In genomic region chr20:53883098-53883762, GRCh38 we compare ENCODE assay signal across 11 cellular contexts.
DNase-seq lines count a peak whose midpoint lies in the region; ATAC-seq and TF ChIP-seq lines count a peak whose summit lies in the region.
"Had no signal": no experiment of that assay in that cellular context is flagged by ENCODE, and none has a peak within 500 bp of the region (broad histone marks: within the 10 kb centered on the region; RNA-seq: fewer than 3 reads in every experiment).

No MANE protein-coding gene starts in this region.

- H3K4me3 ChIP-seq in ACC112 (ENCODE audit: low read depth, low read length): no peak overlapping the region
- no peak overlapping the region for H3K4me3 ChIP-seq in epithelial cell of esophagus (ENCODE audit: low read length)
- H3K4me3 ChIP-seq in CD4-positive, alpha-beta memory T cell (ENCODE audit: low read length in 2 of 2): no peak overlapping the region
- H3K4me3 ChIP-seq: right atrium auricular region had no signal

- intact Hi-C loops in CD4-positive, alpha-beta memory T cell (cut with micrococcal nuclease): no loop called here

- H3K27me3 Mint-ChIP-seq in CD4-positive, alpha-beta memory T cell: peaks cover 0 to 1% of the 10 kb centered on the region in 2 donors

- H3K36me3 ChIP-seq in ACC112 (ENCODE audit: insufficient read depth, low read length): no peaks in the 10 kb centered on the region
- no peaks in the 10 kb centered on the region for H3K36me3 ChIP-seq in CD4-positive, alpha-beta memory T cell (ENCODE audit: insufficient read depth, low read length)
- H3K36me3 ChIP-seq: right atrium auricular region had no signal

- no peak overlapping the region for H2AFZ ChIP-seq in ACC112 (ENCODE audit: low read length, unreplicated experiment)

- POLR2A ChIA-PET in CD4-positive, alpha-beta memory T cell (lab: Charles Lee; ENCODE audit: partially characterized antibody): interaction anchor here (1.3 kb wide), 2 partner anchors 10 to 15 kb away, joined by 3 read pairs; no protein-coding TSS in a partner anchor

- H3K27ac ChIP-seq in ACC112 (ENCODE audit: low read depth, low read length): peak overlapping the region; percentile 37; the same call in 1 of the 2 replicates
- H3K27ac ChIP-seq in CD4-positive, alpha-beta memory T cell (ENCODE audit: low read depth, low read length): no peak overlapping the region
- H3K27ac ChIP-seq: right atrium auricular region had no signal

- peak overlapping the region in 1 of 7 donors; percentile 83 for H3K27ac Mint-ChIP-seq in CD4-positive, alpha-beta memory T cell

- no peaks in the 10 kb centered on the region for H3K27me3 ChIP-seq in ACC112 (ENCODE audit: insufficient read depth, low read length)
- H3K27me3 ChIP-seq in CD4-positive, alpha-beta memory T cell (ENCODE audit: insufficient read depth, low read length): no peaks in the 10 kb centered on the region
- H3K27me3 ChIP-seq: right atrium auricular region had no signal

- peaks cover 8 to 18% (median 16%) of the 10 kb centered on the region in 4 donors for H3K4me1 Mint-ChIP-seq in CD4-positive, alpha-beta memory T cell

- no peak for ATAC-seq in HG03342 (IDR thresholded peaks at IDR 0.05; ENCODE audit: unreplicated experiment)

- H3K36me3 Mint-ChIP-seq in CD4-positive, alpha-beta memory T cell: no peaks in the 10 kb centered on the region

- peak; percentile 57 for DNase-seq in DMS53 (lab: John Stamatoyannopoulos, UW)
- DNase-seq in NCI-H82 treated with DMSO at 0.1 percent for 48 hours (lab: John Stamatoyannopoulos, UW; ENCODE audit: unreplicated experiment): peak; percentile 23
- DNase-seq in epithelial cell of esophagus (ENCODE audit: low read depth): peak; percentile 36
- no peak for DNase-seq in NCI-H446 (lab: John Stamatoyannopoulos, UW)
- DNase-seq in CD4-positive, alpha-beta memory T cell: no peak
- no peak for DNase-seq in MV-4-11 (lab: John Stamatoyannopoulos, UW)
- DNase-seq: NCI-H1417 treated with DMSO at 0.1 percent for 48 hours, OCI-M1 had no signal

- CTCF ChIA-PET in CD4-positive, alpha-beta memory T cell (lab: Charles Lee; ENCODE audit: partially characterized antibody): interaction anchor here (0.7 to 1.8 kb wide), 2 partner anchors 26 to 48 kb away, joined by 3 to 4 read pairs; no protein-coding TSS in a partner anchor

- peaks cover 16% of the 10 kb centered on the region for H3K4me1 ChIP-seq in ACC112 (ENCODE audit: control insufficient read depth, insufficient read depth, low read length, unreplicated experiment)
- H3K4me1 ChIP-seq in CD4-positive, alpha-beta memory T cell (ENCODE audit: insufficient read depth, low read length): peaks cover 16% of the 10 kb centered on the region
- H3K4me1 ChIP-seq: right atrium auricular region had no signal

- H3K9me3 ChIP-seq in CD4-positive, alpha-beta memory T cell (ENCODE audit: control insufficient read depth in 1 of 2, low read length in 2 of 2): no peaks in the 10 kb centered on the region
- H3K9me3 ChIP-seq: right atrium auricular region had no signal

- H3K79me2 ChIP-seq in ACC112 (ENCODE audit: control insufficient read depth, insufficient read depth, low read length, unreplicated experiment): no peaks in the 10 kb centered on the region

- no peak for TF ChIP-seq CTCF in epithelial cell of esophagus (IDR thresholded peaks at IDR 0.05; ENCODE audit: insufficient read depth, low read depth, low read length, missing control alignments)

- H3K4me3 Mint-ChIP-seq in CD4-positive, alpha-beta memory T cell: no peak overlapping the region

- H3K9me3 Mint-ChIP-seq in CD4-positive, alpha-beta memory T cell: no peaks in the 10 kb centered on the region

Comparison
In these comparisons a context has a peak if more than half of its experiments do, and no peak if none do; other contexts are left out.
1. DNase-seq: peak in DMS53 (single experiment), NCI-H82 treated with DMSO at 0.1 percent for 48 hours (single experiment) and epithelial cell of esophagus (single experiment); none in NCI-H446 (0 of 2), CD4-positive, alpha-beta memory T cell (0 of 5) and MV-4-11 (single experiment).